ENCODE assay signal across 1 cellular context in the genomic region with DNA sequence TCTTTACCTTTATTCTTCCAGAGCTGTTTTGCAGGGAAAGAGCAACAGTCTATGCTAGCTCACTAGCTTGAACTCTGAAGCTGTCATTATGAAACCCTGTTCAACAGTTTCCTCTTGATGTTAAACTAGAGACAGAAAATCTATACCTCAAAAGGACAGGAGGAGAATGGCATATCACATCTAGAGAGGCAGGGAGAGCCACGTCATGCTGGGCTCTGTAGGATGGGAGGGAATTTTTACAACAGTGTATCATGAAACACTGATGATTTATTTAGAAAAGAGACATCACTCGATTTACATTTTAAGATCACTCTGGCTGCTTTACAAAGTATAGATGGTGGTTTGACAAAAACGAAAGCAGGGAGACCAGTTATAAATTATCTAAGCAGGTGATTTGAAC.
TF ChIP-seq lines count a peak whose summit lies in the region.

No MANE protein-coding gene starts in this region.

TF ChIP-seq in GM12878, 131 proteins besides CTCF, POLR2A, EP300 and RAD21 (continued from another document):
- TF ChIP-seq, protein P1, sequence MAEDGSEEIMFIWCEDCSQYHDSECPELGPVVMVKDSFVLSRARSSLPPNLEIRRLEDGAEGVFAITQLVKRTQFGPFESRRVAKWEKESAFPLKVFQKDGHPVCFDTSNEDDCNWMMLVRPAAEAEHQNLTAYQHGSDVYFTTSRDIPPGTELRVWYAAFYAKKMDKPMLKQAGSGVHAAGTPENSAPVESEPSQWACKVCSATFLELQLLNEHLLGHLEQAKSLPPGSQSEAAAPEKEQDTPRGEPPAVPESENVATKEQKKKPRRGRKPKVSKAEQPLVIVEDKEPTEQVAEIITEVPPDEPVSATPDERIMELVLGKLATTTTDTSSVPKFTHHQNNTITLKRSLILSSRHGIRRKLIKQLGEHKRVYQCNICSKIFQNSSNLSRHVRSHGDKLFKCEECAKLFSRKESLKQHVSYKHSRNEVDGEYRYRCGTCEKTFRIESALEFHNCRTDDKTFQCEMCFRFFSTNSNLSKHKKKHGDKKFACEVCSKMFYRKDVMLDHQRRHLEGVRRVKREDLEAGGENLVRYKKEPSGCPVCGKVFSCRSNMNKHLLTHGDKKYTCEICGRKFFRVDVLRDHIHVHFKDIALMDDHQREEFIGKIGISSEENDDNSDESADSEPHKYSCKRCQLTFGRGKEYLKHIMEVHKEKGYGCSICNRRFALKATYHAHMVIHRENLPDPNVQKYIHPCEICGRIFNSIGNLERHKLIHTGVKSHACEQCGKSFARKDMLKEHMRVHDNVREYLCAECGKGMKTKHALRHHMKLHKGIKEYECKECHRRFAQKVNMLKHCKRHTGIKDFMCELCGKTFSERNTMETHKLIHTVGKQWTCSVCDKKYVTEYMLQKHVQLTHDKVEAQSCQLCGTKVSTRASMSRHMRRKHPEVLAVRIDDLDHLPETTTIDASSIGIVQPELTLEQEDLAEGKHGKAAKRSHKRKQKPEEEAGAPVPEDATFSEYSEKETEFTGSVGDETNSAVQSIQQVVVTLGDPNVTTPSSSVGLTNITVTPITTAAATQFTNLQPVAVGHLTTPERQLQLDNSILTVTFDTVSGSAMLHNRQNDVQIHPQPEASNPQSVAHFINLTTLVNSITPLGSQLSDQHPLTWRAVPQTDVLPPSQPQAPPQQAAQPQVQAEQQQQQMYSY (CRISPR knock-in tag; IDR thresholded peaks at IDR 0.05): no peak
- TF ChIP-seq EGR1 (IDR thresholded peaks at IDR 0.05; ENCODE audit: borderline replicate concordance in 1 of 2, low read depth in 2 of 2, low read length in 2 of 2): no peak
- TF ChIP-seq, protein P2, sequence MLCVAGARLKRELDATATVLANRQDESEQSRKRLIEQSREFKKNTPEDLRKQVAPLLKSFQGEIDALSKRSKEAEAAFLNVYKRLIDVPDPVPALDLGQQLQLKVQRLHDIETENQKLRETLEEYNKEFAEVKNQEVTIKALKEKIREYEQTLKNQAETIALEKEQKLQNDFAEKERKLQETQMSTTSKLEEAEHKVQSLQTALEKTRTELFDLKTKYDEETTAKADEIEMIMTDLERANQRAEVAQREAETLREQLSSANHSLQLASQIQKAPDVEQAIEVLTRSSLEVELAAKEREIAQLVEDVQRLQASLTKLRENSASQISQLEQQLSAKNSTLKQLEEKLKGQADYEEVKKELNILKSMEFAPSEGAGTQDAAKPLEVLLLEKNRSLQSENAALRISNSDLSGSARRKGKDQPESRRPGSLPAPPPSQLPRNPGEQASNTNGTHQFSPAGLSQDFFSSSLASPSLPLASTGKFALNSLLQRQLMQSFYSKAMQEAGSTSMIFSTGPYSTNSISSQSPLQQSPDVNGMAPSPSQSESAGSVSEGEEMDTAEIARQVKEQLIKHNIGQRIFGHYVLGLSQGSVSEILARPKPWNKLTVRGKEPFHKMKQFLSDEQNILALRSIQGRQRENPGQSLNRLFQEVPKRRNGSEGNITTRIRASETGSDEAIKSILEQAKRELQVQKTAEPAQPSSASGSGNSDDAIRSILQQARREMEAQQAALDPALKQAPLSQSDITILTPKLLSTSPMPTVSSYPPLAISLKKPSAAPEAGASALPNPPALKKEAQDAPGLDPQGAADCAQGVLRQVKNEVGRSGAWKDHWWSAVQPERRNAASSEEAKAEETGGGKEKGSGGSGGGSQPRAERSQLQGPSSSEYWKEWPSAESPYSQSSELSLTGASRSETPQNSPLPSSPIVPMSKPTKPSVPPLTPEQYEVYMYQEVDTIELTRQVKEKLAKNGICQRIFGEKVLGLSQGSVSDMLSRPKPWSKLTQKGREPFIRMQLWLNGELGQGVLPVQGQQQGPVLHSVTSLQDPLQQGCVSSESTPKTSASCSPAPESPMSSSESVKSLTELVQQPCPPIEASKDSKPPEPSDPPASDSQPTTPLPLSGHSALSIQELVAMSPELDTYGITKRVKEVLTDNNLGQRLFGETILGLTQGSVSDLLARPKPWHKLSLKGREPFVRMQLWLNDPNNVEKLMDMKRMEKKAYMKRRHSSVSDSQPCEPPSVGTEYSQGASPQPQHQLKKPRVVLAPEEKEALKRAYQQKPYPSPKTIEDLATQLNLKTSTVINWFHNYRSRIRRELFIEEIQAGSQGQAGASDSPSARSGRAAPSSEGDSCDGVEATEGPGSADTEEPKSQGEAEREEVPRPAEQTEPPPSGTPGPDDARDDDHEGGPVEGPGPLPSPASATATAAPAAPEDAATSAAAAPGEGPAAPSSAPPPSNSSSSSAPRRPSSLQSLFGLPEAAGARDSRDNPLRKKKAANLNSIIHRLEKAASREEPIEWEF (IDR thresholded peaks at IDR 0.05; ENCODE audit: insufficient replicate concordance, low read depth, low read length): no peak
TF ChIP-seq in GM12878: peak in this region for 0.
